ENCODE assay signal across 16 cellular contexts in the genomic region with DNA sequence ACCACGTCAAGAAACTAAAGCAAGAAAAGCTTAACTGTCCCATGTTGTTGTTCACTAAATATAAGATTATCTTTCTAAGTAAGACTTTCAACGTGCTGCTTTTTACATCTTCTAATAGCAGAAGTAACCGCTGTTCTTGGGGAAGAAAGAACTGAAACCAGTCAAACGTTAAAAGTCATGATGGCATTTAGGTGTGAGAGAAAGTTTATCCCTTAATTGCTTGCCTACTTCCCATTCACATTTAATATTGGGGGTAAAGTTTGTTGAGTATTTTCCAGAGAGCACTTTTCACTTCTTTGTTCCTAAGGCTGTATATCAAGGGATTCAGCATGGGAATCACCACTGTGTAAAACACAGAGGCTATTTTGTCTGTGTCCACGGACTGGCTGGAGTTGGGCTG.
A peak's percentile ranks its signal among the peaks of the same experiment; 100 is the strongest.
DNase-seq lines count a peak whose midpoint lies in the region; ATAC-seq and TF ChIP-seq lines count a peak whose summit lies in the region.
"Had no signal": no experiment of that assay in that cellular context is flagged by ENCODE, and none has a peak within 500 bp of the region (broad histone marks: within the 10 kb centered on the region; RNA-seq: fewer than 3 reads in every experiment).

No MANE protein-coding gene starts in this region.

- H3K4me3 Mint-ChIP-seq in effector memory CD8-positive, alpha-beta T cell: no peak overlapping the region

- H3K4me3 ChIP-seq in GM06990 (replicated peaks; ENCODE audit: low read depth, low read length): no peak overlapping the region
- H3K4me3 ChIP-seq: heart left ventricle, K562, Peyer's patch had no signal

- no peaks in the 10 kb centered on the region for H3K36me3 Mint-ChIP-seq in effector memory CD8-positive, alpha-beta T cell (ENCODE audit: insufficient read depth)

- H3K27me3 Mint-ChIP-seq in effector memory CD8-positive, alpha-beta T cell: no peaks in the 10 kb centered on the region

- H3K4me1 Mint-ChIP-seq in effector memory CD8-positive, alpha-beta T cell (ENCODE audit: low read depth in 2 of 2): no peaks in the 10 kb centered on the region

- H3K9me3 Mint-ChIP-seq in effector memory CD8-positive, alpha-beta T cell: no peaks in the 10 kb centered on the region

- no peaks in the 10 kb centered on the region; the same call in none of the 2 replicates for H3K36me3 ChIP-seq in GM06990 (ENCODE audit: control insufficient read depth, insufficient read depth, low read length)
- H3K36me3 ChIP-seq: heart left ventricle, Peyer's patch had no signal

- no peak for TF ChIP-seq CTCF in GM06990 (IDR thresholded peaks at IDR 0.05; ENCODE audit: insufficient read depth, low read length, poor library complexity, severe bottlenecking)

- H3K27me3 ChIP-seq in GM06990 (replicated peaks; ENCODE audit: control insufficient read depth, insufficient read depth, low read length): no peaks in the 10 kb centered on the region
- H3K27me3 ChIP-seq: heart left ventricle, Peyer's patch had no signal

- ATAC-seq in GM19395 (IDR thresholded peaks at IDR 0.05; ENCODE audit: unreplicated experiment): peak; percentile 55
- peak; percentile 50 for ATAC-seq in HG02870 (IDR thresholded peaks at IDR 0.05; ENCODE audit: unreplicated experiment)
- no peak for ATAC-seq in HG03159 (IDR thresholded peaks at IDR 0.05; ENCODE audit: unreplicated experiment)
- ATAC-seq in effector memory CD8-positive, alpha-beta T cell (replicated peaks): no peak
- ATAC-seq: esophagus mucosa, heart left ventricle, K562, right cardiac atrium had no signal

- DNase-seq in GM06990 (ENCODE audit: extremely low read depth, insufficient read length) (peak; percentile 19), NOMO-1 treated with dmso at 0.1 percent for 144 hours (lab: John Stamatoyannopoulos, UW; ENCODE audit: unreplicated experiment) (peak; percentile 57), NCI-H1105 treated with DMSO at 0.1 percent for 48 hours (lab: John Stamatoyannopoulos, UW) (no peak)
- no peak for DNase-seq in stimulated activated CD4-positive, alpha-beta T cell treated with anti-CD3 and anti-CD28 coated beads, Interleukin-2, amount 100 ng/mL, for 48 hours
- no peak for DNase-seq in effector memory CD8-positive, alpha-beta T cell
- DNase-seq: cortex of kidney, GDM1, heart left ventricle, NCI-H1436 treated with DMSO at 0.1 percent for 48 hours, Peyer's patch had no signal

- H3K27ac Mint-ChIP-seq in effector memory CD8-positive, alpha-beta T cell: no peak overlapping the region

Comparison
In these comparisons a context has a peak if more than half of its experiments do, and no peak if none do; other contexts are left out.
1. DNase-seq: peak in GM06990 (single experiment) and NOMO-1 treated with dmso at 0.1 percent for 144 hours (single experiment); none in NCI-H1105 treated with DMSO at 0.1 percent for 48 hours (single experiment), stimulated activated CD4-positive, alpha-beta T cell treated with anti-CD3 and anti-CD28 coated beads, Interleukin-2, amount 100 ng/mL, for 48 hours (0 of 2) and effector memory CD8-positive, alpha-beta T cell (0 of 3).
2. ATAC-seq: peak in GM19395 (single experiment) and HG02870 (single experiment); none in HG03159 (single experiment) and effector memory CD8-positive, alpha-beta T cell (single experiment).